1 cellular context compared by ENCODE assay signal in the genomic region with DNA sequence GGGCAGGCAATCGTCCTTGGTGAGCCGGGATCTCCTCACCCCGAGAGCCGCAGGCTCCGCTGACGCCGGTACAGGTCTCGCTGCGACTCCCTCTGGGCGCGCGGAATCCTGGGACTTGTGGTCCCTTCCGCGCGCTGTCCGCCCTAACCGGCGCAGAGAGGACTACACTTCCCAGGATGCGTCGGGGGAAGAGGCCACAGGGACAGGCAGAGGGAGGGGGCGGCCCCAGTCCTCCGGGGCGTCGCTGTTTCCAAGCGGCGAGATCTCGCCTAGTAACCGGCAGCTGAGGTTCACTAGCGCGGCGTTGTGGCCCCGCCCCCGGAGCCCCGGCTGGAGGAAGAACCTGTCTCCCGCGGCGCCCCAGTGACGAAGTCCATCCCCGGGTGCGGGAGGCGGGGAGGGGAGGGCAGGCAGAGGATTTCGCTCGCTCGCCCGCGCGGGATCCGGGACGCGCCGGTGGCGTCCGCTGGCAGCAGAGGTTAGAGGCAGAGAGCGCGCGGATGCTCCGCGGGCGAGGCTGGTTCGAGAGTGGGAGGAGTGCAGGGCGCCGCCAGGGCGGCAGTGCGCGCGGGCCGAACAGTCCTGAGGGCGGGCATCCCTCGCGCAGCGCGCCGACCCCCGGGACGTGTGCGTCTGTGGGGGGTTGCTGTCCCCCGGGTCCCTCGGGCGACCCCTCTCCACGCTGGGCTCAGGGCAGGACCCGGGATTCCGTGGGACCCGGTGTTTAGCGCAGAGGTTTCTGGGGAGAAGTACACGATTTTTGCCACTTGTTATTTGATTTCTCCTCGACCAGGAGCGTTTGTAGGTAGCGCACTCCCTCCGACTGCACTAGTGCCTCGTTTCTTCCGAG.
TF ChIP-seq lines count a peak whose summit lies in the region.

A gene (plus strand): TSS at position 363 of the 850 bp plus-strand sequence. CDS start 1,400 bp downstream, outside the sequence.

TF ChIP-seq in WTC11, 78 proteins besides CTCF, POLR2A, EP300 and RAD21 (continued from another document):
- TF ChIP-seq, protein P1, sequence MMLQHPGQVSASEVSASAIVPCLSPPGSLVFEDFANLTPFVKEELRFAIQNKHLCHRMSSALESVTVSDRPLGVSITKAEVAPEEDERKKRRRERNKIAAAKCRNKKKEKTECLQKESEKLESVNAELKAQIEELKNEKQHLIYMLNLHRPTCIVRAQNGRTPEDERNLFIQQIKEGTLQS (CRISPR knock-in tag; conservative IDR thresholded peaks at IDR 0.05): no peak
- TF ChIP-seq, protein P2, sequence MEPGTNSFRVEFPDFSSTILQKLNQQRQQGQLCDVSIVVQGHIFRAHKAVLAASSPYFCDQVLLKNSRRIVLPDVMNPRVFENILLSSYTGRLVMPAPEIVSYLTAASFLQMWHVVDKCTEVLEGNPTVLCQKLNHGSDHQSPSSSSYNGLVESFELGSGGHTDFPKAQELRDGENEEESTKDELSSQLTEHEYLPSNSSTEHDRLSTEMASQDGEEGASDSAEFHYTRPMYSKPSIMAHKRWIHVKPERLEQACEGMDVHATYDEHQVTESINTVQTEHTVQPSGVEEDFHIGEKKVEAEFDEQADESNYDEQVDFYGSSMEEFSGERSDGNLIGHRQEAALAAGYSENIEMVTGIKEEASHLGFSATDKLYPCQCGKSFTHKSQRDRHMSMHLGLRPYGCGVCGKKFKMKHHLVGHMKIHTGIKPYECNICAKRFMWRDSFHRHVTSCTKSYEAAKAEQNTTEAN (CRISPR knock-in tag; IDR thresholded peaks at IDR 0.05): no peak
- TF ChIP-seq GABPB1 (CRISPR knock-in tag; IDR thresholded peaks at IDR 0.05): 0 out of 2 replicates have a peak, but pooled peaks have one; percentile 10
TF ChIP-seq in WTC11: peak in this region for 14.
